1 cellular context compared by ENCODE assay signal in genomic region chr12:89709157-89709993, GRCh38.
TF ChIP-seq lines count a peak whose summit lies in the region.

No MANE protein-coding gene starts in this region.

TF ChIP-seq in K562, 482 proteins besides CTCF, POLR2A, EP300 and RAD21 (continued from another document and continues in another):
- TF ChIP-seq THAP7 (CRISPR knock-in tag; IDR thresholded peaks at IDR 0.05) (no peak), ZNF583 (CRISPR knock-in tag; IDR thresholded peaks at IDR 0.05) (no peak), ZNF444 (CRISPR knock-in tag; IDR thresholded peaks at IDR 0.05) (no peak), EP400 (IDR thresholded peaks at IDR 0.05) (peak; percentile 56; the same call in 1 of the 2 replicates), ZNF830 (CRISPR knock-in tag; IDR thresholded peaks at IDR 0.05) (no peak), TFAP4 (CRISPR knock-in tag; IDR thresholded peaks at IDR 0.05; ENCODE audit: borderline replicate concordance) (peak; percentile 98), ZNF436 (CRISPR knock-in tag; IDR thresholded peaks at IDR 0.05) (no peak), HES1 (IDR thresholded peaks at IDR 0.05; ENCODE audit: low read depth) (no peak; the same call in 1 of the 2 replicates), ETV5 (CRISPR knock-in tag; IDR thresholded peaks at IDR 0.05; ENCODE audit: low read depth) (no peak), BRCA1 (IDR thresholded peaks at IDR 0.05) (no peak), BRCA1 (CRISPR knock-in tag; IDR thresholded peaks at IDR 0.05) (no peak), HMGXB4 (CRISPR knock-in tag; IDR thresholded peaks at IDR 0.05) (no peak), TAF15 (IDR thresholded peaks at IDR 0.05; ENCODE audit: low read depth, low read length) (no peak), SRSF3 (IDR thresholded peaks at IDR 0.05; ENCODE audit: insufficient read depth, low read length) (no peak), HMBOX1 (IDR thresholded peaks at IDR 0.05) (no peak), NFRKB (IDR thresholded peaks at IDR 0.05; ENCODE audit: low read depth) (no peak; the same call in 1 of the 2 replicates), ARID2 (IDR thresholded peaks at IDR 0.05) (no peak), HDAC6 (IDR thresholded peaks at IDR 0.05; ENCODE audit: low read depth, low read length) (no peak), POLR3A (IDR thresholded peaks at IDR 0.05; ENCODE audit: borderline replicate concordance, extremely low read depth, insufficient read depth, insufficient read length) (no peak), CC2D1A (IDR thresholded peaks at IDR 0.05) (no peak), POLR2AphosphoS2 (IDR thresholded peaks at IDR 0.05; ENCODE audit: low read length) (no peak), BRF2 (IDR thresholded peaks at IDR 0.05; ENCODE audit: borderline replicate concordance, insufficient read depth, insufficient read length) (no peak), HNRNPK (IDR thresholded peaks at IDR 0.05; ENCODE audit: low read depth, low read length, poor library complexity, severe bottlenecking) (peak; percentile 41), RBM17 (IDR thresholded peaks at IDR 0.05; ENCODE audit: borderline replicate concordance, low read depth, low read length) (no peak), KDM4B (IDR thresholded peaks at IDR 0.05; ENCODE audit: borderline replicate concordance in 2 of 2, low read depth in 1 of 2) (peak in 1 of 2 experiments; percentile 81; a peak in 1 of 4 replicates), HNRNPH1 (optimal IDR thresholded peaks at IDR 0.05; ENCODE audit: low read depth, low read length) (no peak), DNMT1 (IDR thresholded peaks at IDR 0.05) (no peak), NFIX (CRISPR knock-in tag; IDR thresholded peaks at IDR 0.05; ENCODE audit: low read depth) (no peak), FOXK2 (conservative IDR thresholded peaks at IDR 0.05 in 1 of 2, IDR thresholded peaks at IDR 0.05 in 1 of 2; ENCODE audit: low read depth in 2 of 2) (peak; percentile 41 to 61), ZSCAN29 (IDR thresholded peaks at IDR 0.05) (no peak), MBD2 (IDR thresholded peaks at IDR 0.05; ENCODE audit: borderline replicate concordance, low read depth) (no peak; the same call in 1 of the 2 replicates), E2F3 (CRISPR knock-in tag; IDR thresholded peaks at IDR 0.05) (0 out of 2 replicates have a peak, but pooled peaks have one; percentile 57), GTF2A2 (tag; IDR thresholded peaks at IDR 0.05) (no peak), CEBPG (CRISPR knock-in tag; IDR thresholded peaks at IDR 0.05) (no peak), CEBPG (tag; conservative IDR thresholded peaks at IDR 0.05 in 1 of 2, IDR thresholded peaks at IDR 0.05 in 1 of 2) (no peak), E2F5 (CRISPR knock-in tag; IDR thresholded peaks at IDR 0.05) (0 out of 2 replicates have a peak, but pooled peaks have one; percentile 51), FIP1L1 (IDR thresholded peaks at IDR 0.05; ENCODE audit: low read depth, low read length, poor library complexity, severe bottlenecking) (peak; percentile 77), KDM5B (IDR thresholded peaks at IDR 0.05; ENCODE audit: insufficient replicate concordance, low read depth, low read length) (peak; percentile 71), SMARCA4 (IDR thresholded peaks at IDR 0.05) (no peak), MIER1 (IDR thresholded peaks at IDR 0.05; ENCODE audit: low read depth) (no peak), HINFP (tag; conservative IDR thresholded peaks at IDR 0.05; ENCODE audit: low read depth) (no peak), KLF13 (tag; IDR thresholded peaks at IDR 0.05; ENCODE audit: borderline replicate concordance, low read depth) (no peak), ZNF655 (CRISPR knock-in tag; IDR thresholded peaks at IDR 0.05) (no peak), ZNF507 (tag; conservative IDR thresholded peaks at IDR 0.05) (no peak), NFIC (IDR thresholded peaks at IDR 0.05) (peak; percentile 45; the same call in 1 of the 2 replicates), ZNF140 (CRISPR knock-in tag; IDR thresholded peaks at IDR 0.05) (no peak), NUFIP1 (IDR thresholded peaks at IDR 0.05; ENCODE audit: partially characterized antibody) (no peak), AFF4 (CRISPR knock-in tag; IDR thresholded peaks at IDR 0.05) (no peak; the same call in 1 of the 2 replicates), POU5F1 (IDR thresholded peaks at IDR 0.05; ENCODE audit: borderline replicate concordance, low read depth, low read length, partially characterized antibody) (no peak), FOXJ2 (tag; IDR thresholded peaks at IDR 0.05) (0 out of 2 replicates have a peak, but pooled peaks have one; percentile 3), MYBL2 (IDR thresholded peaks at IDR 0.05; ENCODE audit: low read depth) (no peak), MYBL2 (CRISPR knock-in tag; IDR thresholded peaks at IDR 0.05; ENCODE audit: borderline replicate concordance) (no peak), ATF1 (CRISPR knock-in tag; IDR thresholded peaks at IDR 0.05) (peak; percentile 82), ATF1 (tag; IDR thresholded peaks at IDR 0.05) (peak; percentile 98), HMG20A (CRISPR knock-in tag; conservative IDR thresholded peaks at IDR 0.05) (no peak), ARID1B (IDR thresholded peaks at IDR 0.05) (peak; percentile 51; the same call in 1 of the 2 replicates), PHB (CRISPR knock-in tag; IDR thresholded peaks at IDR 0.05) (0 out of 2 replicates have a peak, but pooled peaks have one; percentile 39), DIDO1 (tag; IDR thresholded peaks at IDR 0.05; ENCODE audit: low read depth) (no peak), ZNF146 (CRISPR knock-in tag; IDR thresholded peaks at IDR 0.05; ENCODE audit: unreplicated experiment) (no peak), MBD1 (CRISPR knock-in tag; IDR thresholded peaks at IDR 0.05) (no peak)
